Comparison of ENCODE assay signal across 8 cellular contexts in the genomic region with DNA sequence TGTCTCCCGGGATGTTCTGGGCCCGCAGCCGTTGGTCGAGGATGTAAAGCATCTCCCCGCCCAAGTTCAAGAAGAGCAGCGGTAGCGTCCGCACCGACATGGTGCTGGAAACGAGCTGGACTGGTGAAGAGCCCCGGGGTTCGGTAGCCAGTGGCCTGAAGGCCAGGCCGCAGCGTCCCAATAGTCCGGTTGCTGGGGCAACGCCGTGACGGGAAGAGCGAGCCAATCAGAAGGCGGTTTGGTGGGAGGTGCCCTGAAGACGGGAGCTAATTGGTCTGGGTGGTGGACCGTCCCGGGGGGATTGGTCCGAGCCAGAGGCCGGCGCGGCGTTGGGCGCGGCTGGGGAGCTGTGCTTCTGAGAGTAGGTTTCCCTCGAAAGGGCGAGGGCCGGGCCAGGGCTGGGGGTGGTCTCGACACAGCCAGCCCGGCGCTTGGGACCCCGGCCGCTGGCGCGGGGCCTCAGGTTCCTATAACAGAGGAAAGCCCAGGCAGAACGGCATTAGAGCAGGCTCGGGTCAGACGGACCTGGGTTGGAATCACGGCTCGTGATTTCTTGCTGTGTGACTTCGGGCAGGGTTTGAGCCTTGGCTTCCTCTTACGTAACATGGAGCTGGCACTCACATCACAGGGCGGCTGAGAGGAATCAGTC.
DNase-seq lines count a peak whose midpoint lies in the region; ATAC-seq and FAIRE-seq lines count a peak whose summit lies in the region.

A gene with protein sequence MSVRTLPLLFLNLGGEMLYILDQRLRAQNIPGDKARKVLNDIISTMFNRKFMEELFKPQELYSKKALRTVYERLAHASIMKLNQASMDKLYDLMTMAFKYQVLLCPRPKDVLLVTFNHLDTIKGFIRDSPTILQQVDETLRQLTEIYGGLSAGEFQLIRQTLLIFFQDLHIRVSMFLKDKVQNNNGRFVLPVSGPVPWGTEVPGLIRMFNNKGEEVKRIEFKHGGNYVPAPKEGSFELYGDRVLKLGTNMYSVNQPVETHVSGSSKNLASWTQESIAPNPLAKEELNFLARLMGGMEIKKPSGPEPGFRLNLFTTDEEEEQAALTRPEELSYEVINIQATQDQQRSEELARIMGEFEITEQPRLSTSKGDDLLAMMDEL (minus strand): TSS at position 182 of the 649 bp plus-strand sequence. CDS start 82 bp downstream, at position 100.

- peak; percentile 100 for DNase-seq in AG08396 (ENCODE audit: low spot score)
- DNase-seq in NCI-H446 (lab: John Stamatoyannopoulos, UW) = peak; percentile 93 to 97
- DNase-seq in activated CD4-positive, alpha-beta T cell treated with anti-CD3 and anti-CD28 coated beads for 48 hours = peak; percentile 89
- peak; percentile 91 for DNase-seq in kidney glomerular epithelial cell (lab: John Stamatoyannopoulos, UW)
- peak; percentile 74 to 84 for DNase-seq in stimulated activated CD4-positive, alpha-beta T cell treated with anti-CD3 and anti-CD28 coated beads, Interleukin-15, amount 100 ng/mL, for 48 hours (ENCODE audit: low read depth in 2 of 2)

- ATAC-seq in GM19023 (IDR thresholded peaks at IDR 0.05; ENCODE audit: unreplicated experiment) (peak; percentile 99), HG03280 (IDR thresholded peaks at IDR 0.05; ENCODE audit: unreplicated experiment) (peak; percentile 96)

- peak; percentile 36 for FAIRE-seq in colon (lab: Jason Lieb, UNC)

Comparison
In these comparisons a context has a peak if more than half of its experiments do, and no peak if none do; other contexts are left out.
1. Peak in every context shown above with its lines: DNase-seq and ATAC-seq.